8 cellular contexts compared by ENCODE assay signal in the genomic region with DNA sequence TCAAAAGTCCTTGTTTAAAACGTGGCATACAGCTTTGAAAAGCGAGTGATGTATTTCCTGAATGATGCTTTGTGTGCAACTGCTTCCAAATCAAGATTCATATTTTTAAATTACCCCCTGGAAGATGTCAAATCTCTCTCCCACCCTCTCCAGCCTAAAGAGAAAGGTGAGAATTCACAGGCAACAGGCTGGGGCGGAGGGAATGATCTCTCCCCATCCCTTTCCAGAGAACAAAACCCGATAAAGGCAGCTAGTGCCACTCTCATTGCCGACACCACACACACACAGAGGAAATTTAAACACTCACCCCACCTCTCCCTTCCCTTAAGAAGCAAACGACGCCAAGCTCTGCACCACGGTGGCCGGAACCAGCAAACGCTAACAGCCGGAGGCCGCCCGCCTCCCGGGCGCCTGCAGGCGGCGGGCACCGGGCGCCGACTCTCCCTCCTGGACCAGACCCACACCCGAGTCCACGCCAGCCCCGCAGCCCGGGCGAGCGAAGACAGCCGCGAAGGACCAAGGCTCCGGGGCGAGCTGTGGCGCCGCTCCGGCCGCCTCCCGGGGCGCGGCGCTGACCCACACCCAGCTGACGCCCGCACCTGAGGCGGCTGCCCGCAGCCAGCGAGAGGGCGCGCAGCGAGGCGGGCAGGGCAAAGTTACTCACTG. TPM values are rescaled to one million over a fixed set of nuclear protein-coding genes. Genes with fewer than 3 reads are reported as not detected.
DNase-seq lines count a peak whose midpoint lies in the region; ATAC-seq, FAIRE-seq and TF ChIP-seq lines count a peak whose summit lies in the region.

No MANE protein-coding gene starts in this region.

- TF ChIP-seq CTCF in GM12864 (IDR thresholded peaks at IDR 0.05; ENCODE audit: low read depth, low read length, missing control alignments) = peak; percentile 29
- TF ChIP-seq CTCF in KMS-11 (conservative IDR thresholded peaks at IDR 0.05; ENCODE audit: low read depth, low read length) = no peak
- TF ChIP-seq CTCF in endothelial cell of umbilical vein (IDR thresholded peaks at IDR 0.05; ENCODE audit: extremely low read depth in 1 of 2, insufficient read depth in 1 of 2, low read depth in 1 of 2, low read length in 2 of 2) = peak in 1 of 2 donors; percentile 47
- TF ChIP-seq CTCF in testis (IDR thresholded peaks at IDR 0.05) = peak in 2 of 3 experiments; percentile 25 to 34

- H3K4me3 Mint-ChIP-seq in naive B cell = peak overlapping the region; percentile 87 to 99 (median 94)

- no peaks in the 10 kb centered on the region for H3K9me1 ChIP-seq in endothelial cell of umbilical vein (replicated peaks; ENCODE audit: control insufficient read depth, extremely low read depth, insufficient read depth, low read length)

- H4K20me1 ChIP-seq in KMS-11 (ENCODE audit: insufficient read depth) (no peaks in the 10 kb centered on the region), endothelial cell of umbilical vein (replicated peaks; ENCODE audit: control insufficient read depth, extremely low read depth, insufficient read depth, low read length) (peaks cover 7% of the 10 kb centered on the region)

- peak overlapping the region; percentile 44; the same call in 1 of the 2 replicates for H3K9ac ChIP-seq in KMS-11
- peak overlapping the region; percentile 75 for H3K9ac ChIP-seq in endothelial cell of umbilical vein (replicated peaks; ENCODE audit: extremely low read depth, insufficient read depth, low read length)

- intact Hi-C loops in endothelial cell of umbilical vein (cut with micrococcal nuclease) = loop anchor here (1.0 to 10.0 kb wide), 7 partner anchors 13 to 207 kb away; a partner anchor contains a TSS
- intact Hi-C loops in testis (cut with DNase I; ENCODE audit: low total_unique reads) = no loop called here

- ATAC-seq in GM21723 (IDR thresholded peaks at IDR 0.05; ENCODE audit: unreplicated experiment) (peak; percentile 37), naive B cell (ENCODE audit: low read depth in 2 of 2) (peak; percentile 15 to 16)

- H3K36me3 Mint-ChIP-seq in naive B cell = peaks cover 0 to 3% of the 10 kb centered on the region in 2 donors

- no peaks in the 10 kb centered on the region for H3K27me3 Mint-ChIP-seq in naive B cell

- peak overlapping the region; percentile 86 for H3K4me2 ChIP-seq in KMS-11
- H3K4me2 ChIP-seq in endothelial cell of umbilical vein (ENCODE audit: insufficient read depth, low read length) = peak overlapping the region; percentile 96

- POLR2A ChIA-PET in endothelial cell of umbilical vein (lab: Charles Lee) = interaction anchor here (1.0 to 1.3 kb wide), 3 partner anchors 19 to 170 kb away, joined by 3 read pairs; a partner anchor contains a TSS

- H2AFZ ChIP-seq in KMS-11 (ENCODE audit: low read depth) (peak overlapping the region; percentile 61), endothelial cell of umbilical vein (ENCODE audit: low read depth, low read length) (peak overlapping the region; percentile 75)

- peaks cover 19% of the 10 kb centered on the region for H3K4me1 ChIP-seq in KMS-11 (ENCODE audit: low read depth, poor library complexity, severe bottlenecking)
- H3K4me1 ChIP-seq in endothelial cell of umbilical vein (ENCODE audit: control insufficient read depth, extremely low read depth, insufficient read depth, low read length) = peaks cover 17% of the 10 kb centered on the region
- H3K4me1 ChIP-seq in testis = peaks cover 18% of the 10 kb centered on the region

- peaks cover 75% of the 10 kb centered on the region for H3K79me2 ChIP-seq in KMS-11 (ENCODE audit: insufficient read depth, low read depth)
- peaks cover 70% of the 10 kb centered on the region for H3K79me2 ChIP-seq in endothelial cell of umbilical vein (ENCODE audit: control insufficient read depth, insufficient read depth, low read length)

- peak overlapping the region; percentile 33; the same call in 1 of the 2 replicates for H3K27ac ChIP-seq in KMS-11
- H3K27ac ChIP-seq in endothelial cell of umbilical vein (ENCODE audit: insufficient read depth, low read depth, low read length) = peak overlapping the region; percentile 75
- H3K27ac ChIP-seq in testis = peak overlapping the region; percentile 90 to 98

- peak overlapping the region; percentile 67 for H3K4me3 ChIP-seq in GM12864 (ENCODE audit: low read depth, low read length)
- H3K4me3 ChIP-seq in KMS-11 (IDR thresholded peaks at IDR 0.05; ENCODE audit: insufficient read depth, low read depth, low read length) = no peak overlapping the region
- H3K4me3 ChIP-seq in endothelial cell of umbilical vein (replicated peaks in 1 of 3; ENCODE audit: insufficient read depth in 1 of 3, low read depth in 1 of 3, low read length in 3 of 3) = peak overlapping the region; percentile 65 to 90 (median 90)
- peak overlapping the region; percentile 66 to 94 for H3K4me3 ChIP-seq in testis

- dilution Hi-C loops in endothelial cell of umbilical vein (cut with MboI; ENCODE audit: extremely low pct_ligation_motif_present, low sequenced_read_pairs) = no loop called here

- H3K27ac Mint-ChIP-seq in naive B cell = peak overlapping the region in 5 of 6 donors; percentile 70 to 98 (median 90)

- H3K9me3 ChIP-seq in endothelial cell of umbilical vein (replicated peaks; ENCODE audit: control insufficient read depth, insufficient read depth, low read length) (no peaks in the 10 kb centered on the region), testis (no peaks in the 10 kb centered on the region)

- CTCF ChIA-PET in endothelial cell of umbilical vein (lab: Charles Lee) = interaction anchor here (1.0 to 6.3 kb wide), 12 partner anchors 13 to 210 kb away, joined by 3 to 45 read pairs (median 8); no protein-coding TSS in a partner anchor

- BruUV-seq in endothelial cell of umbilical vein (replicated peaks; lab: Mats Ljungman, UMichigan) = no TSS peak

- DNase-seq in GM12864 (ENCODE audit: low read depth) (no peak), endothelial cell of umbilical vein (ENCODE audit: low read depth, low spot score) (peak; percentile 56), naive B cell (no peak), testis (peak; percentile 38), T-helper 9 cell (no peak)
- DNase-seq in activated CD4-positive, alpha-beta T cell treated with anti-CD3 and anti-CD28 coated beads, Interleukin-2, amount 50 U/mL, for 1 hour = peak; percentile 45

- peak; percentile 52 for FAIRE-seq in endothelial cell of umbilical vein (lab: Jason Lieb, UNC)

- H3K36me3 ChIP-seq in KMS-11 (ENCODE audit: insufficient read depth) (no peaks in the 10 kb centered on the region), endothelial cell of umbilical vein (ENCODE audit: control insufficient read depth in 2 of 2, extremely low read depth in 1 of 2, insufficient read depth in 2 of 2, low read length in 2 of 2) (peaks cover 2 to 4% of the 10 kb centered on the region in 2 experiments), testis (ENCODE audit: low read depth, missing control alignments) (no peaks in the 10 kb centered on the region)

- no peaks in the 10 kb centered on the region for H3K9me3 Mint-ChIP-seq in naive B cell

- no peaks in the 10 kb centered on the region for H3K27me3 ChIP-seq in KMS-11 (ENCODE audit: insufficient read depth, low read depth)
- H3K27me3 ChIP-seq in endothelial cell of umbilical vein (ENCODE audit: control insufficient read depth in 2 of 2, insufficient read depth in 2 of 2, low read length in 2 of 2) = no peaks in the 10 kb centered on the region
- H3K27me3 ChIP-seq in testis = no peaks in the 10 kb centered on the region

- WGBS in testis, 2 donors = 0% methylated on average over 7 to 34 of the region's 47 CpGs

- no peak for TF ChIP-seq POLR2A in endothelial cell of umbilical vein (IDR thresholded peaks at IDR 0.05; ENCODE audit: low read depth, low read length)
- TF ChIP-seq POLR2A in testis (IDR thresholded peaks at IDR 0.05) = no peak

- H3K4me1 Mint-ChIP-seq in naive B cell = peaks cover 48 to 51% (median 49%) of the 10 kb centered on the region in 3 donors

TF ChIP-seq in endothelial cell of umbilical vein, 7 proteins besides CTCF, POLR2A, EP300 and RAD21 (continues in another document):
- TF ChIP-seq GATA2 (IDR thresholded peaks at IDR 0.05; ENCODE audit: insufficient read depth, insufficient read length, low read depth, low read length) = no peak
- no peak for TF ChIP-seq MYC (IDR thresholded peaks at IDR 0.05; ENCODE audit: low read depth, low read length)
- TF ChIP-seq POLR2AphosphoS5 (IDR thresholded peaks at IDR 0.05; ENCODE audit: insufficient read depth, low read depth, low read length) = no peak
- TF ChIP-seq JUN (IDR thresholded peaks at IDR 0.05; ENCODE audit: borderline replicate concordance, insufficient read depth, insufficient read length, low read depth) = no peak
- no peak for TF ChIP-seq EZH2 (IDR thresholded peaks at IDR 0.05; ENCODE audit: borderline replicate concordance, low read depth, low read length, severe bottlenecking)
- TF ChIP-seq FOS (IDR thresholded peaks at IDR 0.05; ENCODE audit: borderline replicate concordance, insufficient read depth, low read length) = no peak

RNA-seq across cellular contexts. Expression of a gene that starts 0.5 kb away (rescaled TPM):
- 9.1 and 9.9 TPM in 2 replicates for total RNA-seq in endothelial cell of umbilical vein
- 5.9 and 7.0 TPM in 2 replicates for polyA plus RNA-seq in endothelial cell of umbilical vein
- polyA plus RNA-seq in endothelial cell of umbilical vein (2011; cell fraction: cytosol; rRNA removed) = 6.4 and 6.8 TPM in 2 replicates
- 7.8 and 9.0 TPM in 2 replicates for polyA plus RNA-seq in endothelial cell of umbilical vein (2011; cell fraction: nucleus; rRNA removed)
- 7.7 and 9.7 TPM in 2 replicates for polyA plus RNA-seq in endothelial cell of umbilical vein (2012)
- polyA minus RNA-seq in endothelial cell of umbilical vein = 19.0 and 19.5 TPM in 2 replicates
- polyA minus RNA-seq in endothelial cell of umbilical vein (2011; cell fraction: cytosol; rRNA and poly(A)+ RNA removed) = 7.3 TPM
- polyA minus RNA-seq in endothelial cell of umbilical vein (2011; cell fraction: nucleus; rRNA and poly(A)+ RNA removed) = 15.2 and 18.2 TPM in 2 replicates
- polyA plus RNA-seq in naive B cell (ENCODE audit: low read depth in 6 of 6) = 10 to 100 TPM in 1 of 6 donors, 1 to 10 TPM in 5; 3.4 to 13.6 (median 4.8) TPM
- 10 to 100 TPM; 34.6 to 39.6 TPM for total RNA-seq in testis
- polyA plus RNA-seq in testis (ENCODE audit: insufficient read depth, low read depth, low replicate concordance) = 22.5 TPM

RNA-seq across cellular contexts. Expression of a gene that starts 1.8 kb away (rescaled TPM):
- 104 and 111 TPM in 2 replicates for total RNA-seq in endothelial cell of umbilical vein
- 78.1 and 90.7 TPM in 2 replicates for polyA plus RNA-seq in endothelial cell of umbilical vein
- polyA plus RNA-seq in endothelial cell of umbilical vein (2011; cell fraction: cytosol; rRNA removed) = 121 and 122 TPM in 2 replicates
- polyA plus RNA-seq in endothelial cell of umbilical vein (2011; cell fraction: nucleus; rRNA removed) = 79.7 and 90.2 TPM in 2 replicates
- 139 and 175 TPM in 2 replicates for polyA plus RNA-seq in endothelial cell of umbilical vein (2012)
- polyA minus RNA-seq in endothelial cell of umbilical vein = 33.9 and 38.6 TPM in 2 replicates
- 30.8 TPM for polyA minus RNA-seq in endothelial cell of umbilical vein (2011; cell fraction: cytosol; rRNA and poly(A)+ RNA removed)
- 26.5 and 28.6 TPM in 2 replicates for polyA minus RNA-seq in endothelial cell of umbilical vein (2011; cell fraction: nucleus; rRNA and poly(A)+ RNA removed)
- 100 to 1,000 TPM; 106 to 149 (median 130) TPM for polyA plus RNA-seq in naive B cell (ENCODE audit: low read depth in 6 of 6)
- total RNA-seq in testis = 100 to 1,000 TPM; 126 to 136 TPM
- 180 TPM for polyA plus RNA-seq in testis (ENCODE audit: insufficient read depth, low read depth, low replicate concordance)

Comparison
In these comparisons a context has a peak if more than half of its experiments do, and no peak if none do; other contexts are left out.
1. DNase-seq: peak in activated CD4-positive, alpha-beta T cell treated with anti-CD3 and anti-CD28 coated beads, Interleukin-2, amount 50 U/mL, for 1 hour (single experiment), endothelial cell of umbilical vein (single experiment) and testis (single experiment); none in GM12864 (single experiment), naive B cell (single experiment) and T-helper 9 cell (single experiment).
2. H3K27ac ChIP-seq: peak in every context shown above with its lines; median percentile 94 in testis; 75 in endothelial cell of umbilical vein; 33 in KMS-11.